Comparison of ENCODE assay signal across 1 cellular context in the genomic region with DNA sequence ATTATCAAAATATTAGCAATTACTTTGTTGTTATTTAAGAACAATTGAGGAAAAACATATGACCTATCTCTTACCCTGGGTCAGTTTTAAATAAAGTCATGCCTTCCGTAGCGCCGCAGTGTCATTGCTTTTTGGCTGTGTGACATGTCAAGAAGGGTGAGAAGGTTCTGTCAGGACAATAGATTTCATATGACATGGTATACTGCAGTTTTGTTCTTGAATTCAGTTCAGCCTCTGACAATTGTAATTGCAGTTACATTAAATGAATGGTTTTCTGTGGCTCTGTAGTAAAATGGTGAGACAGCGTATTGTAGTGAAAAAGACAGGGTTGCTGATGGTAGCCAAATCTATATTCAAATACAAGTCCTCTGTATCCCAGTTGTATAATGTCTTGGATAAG.
TF ChIP-seq lines count a peak whose summit lies in the region.

No MANE protein-coding gene starts in this region.

TF ChIP-seq in HepG2, 621 proteins besides CTCF, POLR2A, EP300 and RAD21:
- TF ChIP-seq, protein P1, sequence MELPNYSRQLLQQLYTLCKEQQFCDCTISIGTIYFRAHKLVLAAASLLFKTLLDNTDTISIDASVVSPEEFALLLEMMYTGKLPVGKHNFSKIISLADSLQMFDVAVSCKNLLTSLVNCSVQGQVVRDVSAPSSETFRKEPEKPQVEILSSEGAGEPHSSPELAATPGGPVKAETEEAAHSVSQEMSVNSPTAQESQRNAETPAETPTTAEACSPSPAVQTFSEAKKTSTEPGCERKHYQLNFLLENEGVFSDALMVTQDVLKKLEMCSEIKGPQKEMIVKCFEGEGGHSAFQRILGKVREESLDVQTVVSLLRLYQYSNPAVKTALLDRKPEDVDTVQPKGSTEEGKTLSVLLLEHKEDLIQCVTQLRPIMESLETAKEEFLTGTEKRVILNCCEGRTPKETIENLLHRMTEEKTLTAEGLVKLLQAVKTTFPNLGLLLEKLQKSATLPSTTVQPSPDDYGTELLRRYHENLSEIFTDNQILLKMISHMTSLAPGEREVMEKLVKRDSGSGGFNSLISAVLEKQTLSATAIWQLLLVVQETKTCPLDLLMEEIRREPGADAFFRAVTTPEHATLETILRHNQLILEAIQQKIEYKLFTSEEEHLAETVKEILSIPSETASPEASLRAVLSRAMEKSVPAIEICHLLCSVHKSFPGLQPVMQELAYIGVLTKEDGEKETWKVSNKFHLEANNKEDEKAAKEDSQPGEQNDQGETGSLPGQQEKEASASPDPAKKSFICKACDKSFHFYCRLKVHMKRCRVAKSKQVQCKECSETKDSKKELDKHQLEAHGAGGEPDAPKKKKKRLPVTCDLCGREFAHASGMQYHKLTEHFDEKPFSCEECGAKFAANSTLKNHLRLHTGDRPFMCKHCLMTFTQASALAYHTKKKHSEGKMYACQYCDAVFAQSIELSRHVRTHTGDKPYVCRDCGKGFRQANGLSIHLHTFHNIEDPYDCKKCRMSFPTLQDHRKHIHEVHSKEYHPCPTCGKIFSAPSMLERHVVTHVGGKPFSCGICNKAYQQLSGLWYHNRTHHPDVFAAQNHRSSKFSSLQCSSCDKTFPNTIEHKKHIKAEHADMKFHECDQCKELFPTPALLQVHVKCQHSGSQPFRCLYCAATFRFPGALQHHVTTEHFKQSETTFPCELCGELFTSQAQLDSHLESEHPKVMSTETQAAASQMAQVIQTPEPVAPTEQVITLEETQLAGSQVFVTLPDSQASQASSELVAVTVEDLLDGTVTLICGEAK (IDR thresholded peaks at IDR 0.05) = no peak
- TF ChIP-seq, protein P1 (CRISPR knock-in tag; IDR thresholded peaks at IDR 0.05) = no peak
- TF ChIP-seq, protein P2, sequence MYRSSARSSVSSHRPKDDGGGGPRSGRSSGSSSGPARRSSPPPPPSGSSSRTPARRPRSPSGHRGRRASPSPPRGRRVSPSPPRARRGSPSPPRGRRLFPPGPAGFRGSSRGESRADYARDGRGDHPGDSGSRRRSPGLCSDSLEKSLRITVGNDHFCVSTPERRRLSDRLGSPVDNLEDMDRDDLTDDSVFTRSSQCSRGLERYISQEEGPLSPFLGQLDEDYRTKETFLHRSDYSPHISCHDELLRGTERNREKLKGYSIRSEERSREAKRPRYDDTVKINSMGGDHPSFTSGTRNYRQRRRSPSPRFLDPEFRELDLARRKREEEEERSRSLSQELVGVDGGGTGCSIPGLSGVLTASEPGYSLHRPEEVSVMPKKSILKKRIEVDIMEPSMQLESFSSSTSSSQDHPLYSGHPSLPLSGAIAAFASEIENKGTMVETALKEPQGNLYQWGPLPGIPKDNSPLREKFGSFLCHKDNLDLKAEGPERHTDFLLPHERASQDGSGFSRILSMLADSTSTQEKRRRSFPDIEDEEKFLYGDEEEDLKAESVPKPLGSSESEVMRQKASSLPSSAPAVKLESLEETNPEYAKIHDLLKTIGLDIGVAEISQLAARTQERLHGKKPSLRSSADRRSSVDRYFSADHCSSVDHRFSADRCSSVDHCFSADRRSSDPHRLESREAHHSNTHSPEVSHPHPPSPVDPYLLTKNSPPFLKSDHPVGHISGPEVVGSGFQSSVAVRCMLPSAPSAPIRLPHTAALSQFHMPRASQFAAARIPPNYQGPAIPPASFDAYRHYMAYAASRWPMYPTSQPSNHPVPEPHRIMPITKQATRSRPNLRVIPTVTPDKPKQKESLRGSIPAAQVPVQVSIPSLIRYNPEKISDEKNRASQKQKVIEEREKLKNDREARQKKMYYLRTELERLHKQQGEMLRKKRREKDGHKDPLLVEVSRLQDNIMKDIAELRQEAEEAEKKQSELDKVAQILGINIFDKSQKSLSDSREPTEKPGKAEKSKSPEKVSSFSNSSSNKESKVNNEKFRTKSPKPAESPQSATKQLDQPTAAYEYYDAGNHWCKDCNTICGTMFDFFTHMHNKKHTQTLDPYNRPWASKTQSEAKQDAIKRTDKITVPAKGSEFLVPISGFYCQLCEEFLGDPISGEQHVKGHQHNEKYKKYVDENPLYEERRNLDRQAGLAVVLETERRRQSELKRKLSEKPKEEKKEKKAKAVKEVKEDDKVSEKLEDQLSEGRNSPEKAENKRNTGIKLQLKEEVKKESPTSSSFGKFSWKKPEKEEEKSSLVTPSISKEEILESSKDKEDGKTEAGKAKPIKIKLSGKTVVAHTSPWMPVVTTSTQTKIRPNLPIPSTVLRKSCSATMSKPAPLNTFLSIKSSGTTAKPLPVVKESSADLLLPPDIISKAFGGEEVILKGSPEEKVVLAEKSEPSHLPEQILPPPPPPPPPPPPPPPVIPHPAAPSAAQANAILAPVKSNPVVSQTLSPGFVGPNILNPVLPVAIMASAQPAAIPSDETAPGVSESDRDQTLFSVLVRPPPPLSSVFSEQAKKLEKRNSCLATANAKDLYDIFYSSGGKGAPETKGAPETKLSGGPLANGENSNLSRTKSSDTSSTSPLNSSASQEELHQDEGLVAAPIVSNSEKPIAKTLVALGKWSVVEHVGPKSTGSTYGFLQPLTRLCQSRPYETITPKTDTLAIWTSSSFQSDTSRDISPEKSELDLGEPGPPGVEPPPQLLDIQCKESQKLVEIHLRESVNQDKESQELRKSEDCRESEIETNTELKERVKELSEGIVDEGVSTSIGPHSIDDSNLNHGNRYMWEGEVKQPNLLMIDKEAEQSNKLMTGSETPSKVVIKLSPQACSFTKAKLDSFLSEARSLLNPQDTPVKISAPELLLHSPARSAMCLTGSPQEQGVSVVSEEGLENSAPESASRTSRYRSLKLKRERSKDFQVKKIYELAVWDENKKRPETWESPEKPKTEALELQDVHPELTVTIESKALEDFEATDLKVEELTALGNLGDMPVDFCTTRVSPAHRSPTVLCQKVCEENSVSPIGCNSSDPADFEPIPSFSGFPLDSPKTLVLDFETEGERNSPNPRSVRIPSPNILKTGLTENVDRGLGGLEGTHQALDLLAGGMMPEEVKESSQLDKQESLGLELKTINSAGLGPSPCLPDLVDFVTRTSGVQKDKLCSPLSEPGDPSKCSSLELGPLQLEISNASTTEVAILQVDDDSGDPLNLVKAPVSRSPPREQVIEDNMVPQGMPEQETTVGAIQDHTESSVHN (CRISPR knock-in tag; IDR thresholded peaks at IDR 0.05) = no peak
- no peak for TF ChIP-seq SP5 (CRISPR knock-in tag; IDR thresholded peaks at IDR 0.05; ENCODE audit: borderline replicate concordance, low read depth)
- TF ChIP-seq ZNF75D (CRISPR knock-in tag; IDR thresholded peaks at IDR 0.05; ENCODE audit: borderline replicate concordance) = no peak
- TF ChIP-seq, protein P3, sequence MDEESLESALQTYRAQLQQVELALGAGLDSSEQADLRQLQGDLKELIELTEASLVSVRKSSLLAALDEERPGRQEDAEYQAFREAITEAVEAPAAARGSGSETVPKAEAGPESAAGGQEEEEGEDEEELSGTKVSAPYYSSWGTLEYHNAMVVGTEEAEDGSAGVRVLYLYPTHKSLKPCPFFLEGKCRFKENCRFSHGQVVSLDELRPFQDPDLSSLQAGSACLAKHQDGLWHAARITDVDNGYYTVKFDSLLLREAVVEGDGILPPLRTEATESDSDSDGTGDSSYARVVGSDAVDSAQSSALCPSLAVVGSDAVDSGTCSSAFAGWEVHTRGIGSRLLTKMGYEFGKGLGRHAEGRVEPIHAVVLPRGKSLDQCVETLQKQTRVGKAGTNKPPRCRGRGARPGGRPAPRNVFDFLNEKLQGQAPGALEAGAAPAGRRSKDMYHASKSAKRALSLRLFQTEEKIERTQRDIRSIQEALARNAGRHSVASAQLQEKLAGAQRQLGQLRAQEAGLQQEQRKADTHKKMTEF (CRISPR knock-in tag; IDR thresholded peaks at IDR 0.05) = no peak
- TF ChIP-seq, protein P4, sequence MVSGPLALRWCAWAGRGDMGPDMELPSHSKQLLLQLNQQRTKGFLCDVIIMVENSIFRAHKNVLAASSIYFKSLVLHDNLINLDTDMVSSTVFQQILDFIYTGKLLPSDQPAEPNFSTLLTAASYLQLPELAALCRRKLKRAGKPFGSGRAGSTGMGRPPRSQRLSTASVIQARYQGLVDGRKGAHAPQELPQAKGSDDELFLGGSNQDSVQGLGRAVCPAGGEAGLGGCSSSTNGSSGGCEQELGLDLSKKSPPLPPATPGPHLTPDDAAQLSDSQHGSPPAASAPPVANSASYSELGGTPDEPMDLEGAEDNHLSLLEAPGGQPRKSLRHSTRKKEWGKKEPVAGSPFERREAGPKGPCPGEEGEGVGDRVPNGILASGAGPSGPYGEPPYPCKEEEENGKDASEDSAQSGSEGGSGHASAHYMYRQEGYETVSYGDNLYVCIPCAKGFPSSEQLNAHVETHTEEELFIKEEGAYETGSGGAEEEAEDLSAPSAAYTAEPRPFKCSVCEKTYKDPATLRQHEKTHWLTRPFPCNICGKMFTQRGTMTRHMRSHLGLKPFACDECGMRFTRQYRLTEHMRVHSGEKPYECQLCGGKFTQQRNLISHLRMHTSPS (CRISPR knock-in tag; IDR thresholded peaks at IDR 0.05; ENCODE audit: low read depth) = no peak
- TF ChIP-seq, protein P5, sequence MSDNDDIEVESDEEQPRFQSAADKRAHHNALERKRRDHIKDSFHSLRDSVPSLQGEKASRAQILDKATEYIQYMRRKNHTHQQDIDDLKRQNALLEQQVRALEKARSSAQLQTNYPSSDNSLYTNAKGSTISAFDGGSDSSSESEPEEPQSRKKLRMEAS (IDR thresholded peaks at IDR 0.05) = no peak
- no peak for TF ChIP-seq REXO4 (CRISPR knock-in tag; IDR thresholded peaks at IDR 0.05; ENCODE audit: borderline replicate concordance)
- TF ChIP-seq RARA (CRISPR knock-in tag; IDR thresholded peaks at IDR 0.05) = no peak
- no peak for TF ChIP-seq GPN1 (CRISPR knock-in tag; IDR thresholded peaks at IDR 0.05; ENCODE audit: borderline replicate concordance)
- no peak for TF ChIP-seq ZNF839 (CRISPR knock-in tag; IDR thresholded peaks at IDR 0.05; ENCODE audit: borderline replicate concordance)
- TF ChIP-seq DNMT1 (CRISPR knock-in tag; IDR thresholded peaks at IDR 0.05) = no peak
